In the genomic region with DNA sequence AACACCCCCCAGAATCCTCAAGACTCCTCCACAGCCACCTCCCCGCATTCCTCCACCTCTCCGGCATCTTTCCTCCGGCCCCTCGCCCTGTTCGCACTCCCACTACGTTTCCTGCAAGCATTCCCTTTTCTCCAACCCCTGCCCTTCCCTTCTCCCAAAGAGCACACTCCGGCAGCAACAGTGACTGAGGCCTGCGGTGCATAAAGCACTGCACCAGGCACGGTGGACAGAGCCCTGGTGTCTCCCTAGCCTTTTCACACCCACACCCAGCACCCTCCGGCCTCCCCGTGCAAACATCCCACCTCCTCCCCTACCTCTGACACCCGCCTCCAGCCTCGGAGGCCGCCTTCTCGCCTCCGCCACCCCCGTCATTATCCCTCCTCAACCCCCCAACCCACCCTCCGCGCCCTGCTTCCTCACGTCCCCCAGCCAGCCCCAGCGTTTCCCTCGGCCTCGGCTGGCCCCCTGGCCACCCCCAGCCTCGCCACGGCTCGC, we compare ENCODE assay signal across 8 cellular contexts. TPM values are rescaled to one million over a fixed set of nuclear protein-coding genes. Genes with fewer than 3 reads are reported as not detected.
DNase-seq lines count a peak whose midpoint lies in the region; ATAC-seq and TF ChIP-seq lines count a peak whose summit lies in the region.

No MANE protein-coding gene starts in this region.

- H3K79me2 ChIP-seq in GM23338 (replicated peaks; ENCODE audit: insufficient read depth): peaks cover 51% of the 10 kb centered on the region

- ATAC-seq in GM23338 (peak; percentile 53), HG03108 (IDR thresholded peaks at IDR 0.05; ENCODE audit: unreplicated experiment) (no peak)

- peaks cover 8% of the 10 kb centered on the region for H3K27me3 Mint-ChIP-seq in GM23338 (ENCODE audit: insufficient read depth, low read depth, poor library complexity)
- no peaks in the 10 kb centered on the region for H3K27me3 Mint-ChIP-seq in stimulated activated naive CD8-positive, alpha-beta T cell treated with anti-CD3 and anti-CD28 coated beads, Interleukin-15, Interleukin-2, amounts not matched to agents 100 ng/mL and 50 ng/mL, for 24 hours

- peaks cover 28% of the 10 kb centered on the region for H3K4me1 Mint-ChIP-seq in GM23338
- H3K4me1 Mint-ChIP-seq in stimulated activated naive CD8-positive, alpha-beta T cell treated with anti-CD3 and anti-CD28 coated beads, Interleukin-15, Interleukin-2, amounts not matched to agents 100 ng/mL and 50 ng/mL, for 24 hours (ENCODE audit: low read depth): peaks cover 47% of the 10 kb centered on the region

- TF ChIP-seq CTCF in GM23338 (conservative IDR thresholded peaks at IDR 0.05; ENCODE audit: low read depth in 2 of 2) (no peak), epithelial cell of proximal tubule (conservative IDR thresholded peaks at IDR 0.05; ENCODE audit: low read depth, low read length) (no peak)

- H3K4me1 ChIP-seq in GM23338 (ENCODE audit: insufficient read depth) (peaks cover 17% of the 10 kb centered on the region), mononuclear cell (ENCODE audit: insufficient read depth, low read length) (peaks cover 27% of the 10 kb centered on the region)

- peak overlapping the region; percentile 61; the same call in 1 of the 2 replicates for H3K27ac ChIP-seq in GM23338 (ENCODE audit: low read depth)

- DNase-seq in EH (ENCODE audit: low read depth) (peak; percentile 62), GM23338 (ENCODE audit: low spot score) (peak; percentile 83), NCI-H1092 (lab: John Stamatoyannopoulos, UW) (peak; percentile 39), epithelial cell of proximal tubule (ENCODE audit: low read depth) (no peak)
- peak; percentile 42 for DNase-seq in activated CD8-positive, alpha-beta memory T cell treated with anti-CD3 and anti-CD28 coated beads, Interleukin-2, amount 50 U/mL, for 4 hours

- H3K36me3 Mint-ChIP-seq in GM23338 (ENCODE audit: low read depth): peaks cover 6% of the 10 kb centered on the region; the same call in 2 of the 3 replicates
- H3K36me3 Mint-ChIP-seq in stimulated activated naive CD8-positive, alpha-beta T cell treated with anti-CD3 and anti-CD28 coated beads, Interleukin-15, Interleukin-2, amounts not matched to agents 100 ng/mL and 50 ng/mL, for 24 hours (ENCODE audit: low read depth): peaks cover 25% of the 10 kb centered on the region

- H2AFZ ChIP-seq in GM23338: peak overlapping the region; percentile 84

- no peaks in the 10 kb centered on the region for H3K9me2 ChIP-seq in GM23338 (ENCODE audit: insufficient read depth)

- H3F3A ChIP-seq in GM23338 (replicated peaks; ENCODE audit: low read depth): no peaks in the 10 kb centered on the region

- no peaks in the 10 kb centered on the region for H3K27me3 ChIP-seq in GM23338 (ENCODE audit: insufficient read depth)
- H3K27me3 ChIP-seq in mononuclear cell (ENCODE audit: insufficient read depth, low read length): no peaks in the 10 kb centered on the region

- H4K20me1 ChIP-seq in GM23338 (replicated peaks; ENCODE audit: insufficient read depth): peaks cover 6% of the 10 kb centered on the region

- peak overlapping the region; percentile 81 for H3K27ac Mint-ChIP-seq in GM23338
- H3K27ac Mint-ChIP-seq in stimulated activated naive CD8-positive, alpha-beta T cell treated with anti-CD3 and anti-CD28 coated beads, Interleukin-15, Interleukin-2, amounts not matched to agents 100 ng/mL and 50 ng/mL, for 24 hours: peak overlapping the region; percentile 91

- H3K4me3 ChIP-seq in GM23338: peak overlapping the region; percentile 89
- H3K4me3 ChIP-seq in epithelial cell of proximal tubule (ENCODE audit: low read depth, low read length): peak overlapping the region; percentile 64
- H3K4me3 ChIP-seq in mononuclear cell (ENCODE audit: low read length): peak overlapping the region; percentile 96

- H3K4me2 ChIP-seq in GM23338: peak overlapping the region; percentile 96

- no peaks in the 10 kb centered on the region; the same call in 2 of the 3 replicates for H3K9me3 Mint-ChIP-seq in GM23338
- H3K9me3 Mint-ChIP-seq in stimulated activated naive CD8-positive, alpha-beta T cell treated with anti-CD3 and anti-CD28 coated beads, Interleukin-15, Interleukin-2, amounts not matched to agents 100 ng/mL and 50 ng/mL, for 24 hours: no peaks in the 10 kb centered on the region

- H3K9me3 ChIP-seq in mononuclear cell (ENCODE audit: low read depth, low read length): no peaks in the 10 kb centered on the region

- H3K36me3 ChIP-seq in GM23338 (ENCODE audit: insufficient read depth): no peaks in the 10 kb centered on the region

- peak overlapping the region; percentile 96 for H3K4me3 Mint-ChIP-seq in GM23338
- peak overlapping the region; percentile 97 for H3K4me3 Mint-ChIP-seq in stimulated activated naive CD8-positive, alpha-beta T cell treated with anti-CD3 and anti-CD28 coated beads, Interleukin-15, Interleukin-2, amounts not matched to agents 100 ng/mL and 50 ng/mL, for 24 hours

TF ChIP-seq in GM23338, 12 proteins besides CTCF, POLR2A, EP300 and RAD21:
- TF ChIP-seq REST (IDR thresholded peaks at IDR 0.05; ENCODE audit: unreplicated experiment): peak; percentile 10
- no peak for TF ChIP-seq EZH2 (IDR thresholded peaks at IDR 0.05; ENCODE audit: low read depth, unreplicated experiment)

RNA-seq across cellular contexts. Expression of gene ZNF148, which starts 0.6 kb away (rescaled TPM):
- total RNA-seq in GM23338 (2014; rRNA removed; shearing (Covaris generic)): 12.3 and 13.9 TPM in 2 replicates
- polyA plus RNA-seq in GM23338 (2016; fragmentation: Nextera tagmentation; extraction: Ambion mirVana): 14.4 and 16.9 TPM in 2 replicates
- 14.7 and 16.3 TPM in 2 replicates for total RNA-seq in epithelial cell of proximal tubule
- total RNA-seq in mononuclear cell: 25.9 TPM
